In the genomic region with DNA sequence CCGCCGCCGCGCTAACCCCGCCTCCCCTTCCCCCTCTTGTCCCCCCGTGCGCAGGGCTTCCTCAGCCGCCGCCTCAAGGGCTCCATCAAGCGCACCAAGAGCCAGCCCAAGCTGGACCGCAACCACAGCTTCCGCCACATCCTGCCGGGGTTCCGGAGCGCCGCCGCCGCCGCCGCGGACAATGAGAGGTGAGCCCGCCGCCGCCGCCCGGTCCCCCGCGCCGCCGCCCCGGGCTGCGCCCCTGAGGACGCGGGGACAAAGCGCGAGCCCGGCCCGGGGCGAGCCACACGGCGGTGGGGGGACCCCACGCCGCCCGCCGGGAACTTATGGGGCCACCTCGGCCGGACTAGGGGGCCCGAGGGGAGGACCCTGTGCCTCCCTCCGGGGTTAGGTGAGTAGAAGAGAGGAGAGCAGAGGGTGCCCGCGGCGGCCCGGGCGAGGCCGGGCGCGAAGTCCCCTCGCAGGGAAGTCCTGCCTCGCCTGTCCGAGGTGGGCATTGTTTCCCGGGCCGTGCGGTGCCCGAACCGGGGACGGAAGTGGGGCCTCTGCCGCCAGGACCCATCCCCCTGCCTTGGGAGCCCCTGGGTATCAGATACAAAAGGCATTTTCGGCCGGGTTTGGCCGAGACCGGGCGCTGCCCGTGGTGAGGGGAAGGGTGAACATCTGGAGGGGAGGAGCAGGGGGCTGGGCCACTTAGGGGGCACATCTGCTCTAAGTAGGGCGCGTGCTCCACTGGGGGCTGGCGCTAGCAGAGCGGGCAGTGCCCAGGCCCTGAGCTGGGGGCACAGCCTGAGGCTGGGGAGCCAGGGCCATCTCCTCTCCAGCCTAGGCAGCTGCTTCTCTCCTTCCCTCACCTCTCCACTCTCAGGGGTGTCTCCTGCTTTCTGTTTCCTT, we compare ENCODE assay signal across 8 cellular contexts. TPM values are rescaled to one million over a fixed set of nuclear protein-coding genes. Genes with fewer than 3 reads are reported as not detected.
DNase-seq lines count a peak whose midpoint lies in the region; TF ChIP-seq lines count a peak whose summit lies in the region.

No MANE protein-coding gene starts in this region.

- H2AFZ ChIP-seq in PC-9, result peak overlapping the region; percentile 74; the same call in 1 of the 2 replicates

- H3F3A ChIP-seq in PC-9 (ENCODE audit: insufficient read depth, low read depth), result peaks cover 16% of the 10 kb centered on the region; the same call in 1 of the 2 replicates

- H3K9me2 ChIP-seq in PC-9 (ENCODE audit: insufficient read depth), result no peaks in the 10 kb centered on the region

- H3K79me2 ChIP-seq in PC-9 (ENCODE audit: low read depth), result no peaks in the 10 kb centered on the region

- H4K20me1 ChIP-seq in PC-9 (ENCODE audit: insufficient read depth), result no peaks in the 10 kb centered on the region; the same call in none of the 2 replicates

- DNase-seq in NCI-H146 (lab: John Stamatoyannopoulos, UW) (peak; percentile 65), NCI-H146 treated with DMSO at 0.1 percent for 48 hours (lab: John Stamatoyannopoulos, UW; ENCODE audit: unreplicated experiment) (no peak), HCEC 1CT (peak; percentile 53), PC-9 (peak in 1 of 2 experiments; percentile 41), cortex of kidney (lab: John Stamatoyannopoulos, UW) (no peak)
- peak; percentile 8 to 34 (median 14) for DNase-seq in stimulated activated CD4-positive, alpha-beta T cell treated with anti-CD3 and anti-CD28 coated beads, Interleukin-12 subunit alpha, Interleukin-12 subunit beta, amount 100 ng/mL, for 48 hours (ENCODE audit: low read depth in 2 of 3, low spot score in 1 of 3)

- CTCF ChIA-PET in PC-9 (lab: Charles Lee), result interaction anchor here (1.8 kb wide), 1 partner anchor 13 kb away, joined by 6 read pairs; no protein-coding TSS in a partner anchor

- H3K4me2 ChIP-seq in PC-9, result peak overlapping the region; percentile 94

- H3K27ac ChIP-seq in PC-9, result no peak overlapping the region
- peak overlapping the region; percentile 65 for H3K27ac ChIP-seq in angular gyrus (ENCODE audit: low read depth, low read length)

- H3K36me3 ChIP-seq in PC-9 (ENCODE audit: low read depth), result no peaks in the 10 kb centered on the region
- peaks cover 4% of the 10 kb centered on the region for H3K36me3 ChIP-seq in iPS-15b (ENCODE audit: control insufficient read depth, insufficient read depth, low read length)

- POLR2A ChIA-PET in PC-9 (lab: Charles Lee; ENCODE audit: unreplicated experiment), result interaction anchor here (0.7 kb wide), 1 partner anchor 34 kb away, joined by 4 read pairs; no protein-coding TSS in a partner anchor

- no peak overlapping the region for H3K9ac ChIP-seq in iPS-15b (ENCODE audit: low read depth, low read length)

- no TSS peak for BruUV-seq in PC-9 (replicated peaks; lab: Mats Ljungman, UMichigan)

- intact Hi-C loops in PC-9 (cut with micrococcal nuclease; ENCODE audit: unreplicated experiment), result loop anchor here (2.0 to 10.0 kb wide), 2 partner anchors 43 to 395 kb away; a partner anchor contains a TSS

- no peaks in the 10 kb centered on the region for H3K27me3 ChIP-seq in PC-9 (ENCODE audit: insufficient read depth, low read depth)
- peaks cover 18% of the 10 kb centered on the region for H3K27me3 ChIP-seq in iPS-15b (ENCODE audit: control insufficient read depth, insufficient read depth, low read length)

- H3K9me3 ChIP-seq in PC-9 (ENCODE audit: insufficient read depth, low read depth) (no peaks in the 10 kb centered on the region), iPS-15b (ENCODE audit: control insufficient read depth, insufficient read depth, low read length) (no peaks in the 10 kb centered on the region)

- H3K4me1 ChIP-seq in PC-9 (replicated peaks; ENCODE audit: insufficient read depth) (no peaks in the 10 kb centered on the region), iPS-15b (ENCODE audit: control insufficient read depth, insufficient read depth, low read length) (peaks cover 5% of the 10 kb centered on the region)

- TF ChIP-seq CTCF in PC-9 (conservative IDR thresholded peaks at IDR 0.05), result no peak

- H3K4me3 ChIP-seq in PC-9, result peak overlapping the region; percentile 60; the same call in 1 of the 2 replicates
- H3K4me3 ChIP-seq in iPS-15b (ENCODE audit: low read depth, low read length), result peak overlapping the region; percentile 52

RNA-seq across cellular contexts. Expression of a gene that starts 48.1 kb away (rescaled TPM):
- total RNA-seq in PC-9 (2021), result 46.7 and 59.9 TPM in 2 replicates

Comparison
In these comparisons a context has a peak if more than half of its experiments do, and no peak if none do; other contexts are left out.
1. DNase-seq: peak in NCI-H146 (single experiment), HCEC 1CT (single experiment) and stimulated activated CD4-positive, alpha-beta T cell treated with anti-CD3 and anti-CD28 coated beads, Interleukin-12 subunit alpha, Interleukin-12 subunit beta, amount 100 ng/mL, for 48 hours (3 of 3); none in NCI-H146 treated with DMSO at 0.1 percent for 48 hours (single experiment) and cortex of kidney (single experiment).